Comparison of ENCODE assay signal across 9 cellular contexts in genomic region chr16:85334718-85335583, GRCh38.
A peak's percentile ranks its signal among the peaks of the same experiment; 100 is the strongest.
DNase-seq lines count a peak whose midpoint lies in the region; ATAC-seq and TF ChIP-seq lines count a peak whose summit lies in the region.
"Had no signal": no experiment of that assay in that cellular context is flagged by ENCODE, and none has a peak within 500 bp of the region (broad histone marks: within the 10 kb centered on the region; RNA-seq: fewer than 3 reads in every experiment).

No MANE protein-coding gene starts in this region.

- intact Hi-C loops in activated CD8-positive, alpha-beta T cell treated with anti-CD3 and anti-CD28 coated beads for 36 hours (cut with micrococcal nuclease), result no loop called here

- no peak for DNase-seq in activated CD4-positive, CD25-positive, alpha-beta regulatory T cell treated with anti-CD3 and anti-CD28 coated beads, Interleukin-2, amount 50 U/mL, for 72 hours
- peak; percentile 46 for DNase-seq in activated CD8-positive, alpha-beta T cell treated with anti-CD3 and anti-CD28 coated beads for 36 hours
- DNase-seq in iPS-NIHi7 (ENCODE audit: extremely low spot score) (peak; percentile 65), NCI-H1436 treated with DMSO at 0.1 percent for 48 hours (lab: John Stamatoyannopoulos, UW) (no peak)
- peak; percentile 12 for DNase-seq in stimulated activated CD4-positive, alpha-beta T cell treated with anti-CD3 and anti-CD28 coated beads, Interleukin-4, amount 100 ng/mL, for 24 hours
- DNase-seq: WERI-Rb-1 had no signal

- H3K9me3 Mint-ChIP-seq in activated CD8-positive, alpha-beta T cell treated with anti-CD3 and anti-CD28 coated beads for 36 hours, result no peaks in the 10 kb centered on the region

- TF ChIP-seq CTCF in activated CD8-positive, alpha-beta T cell treated with anti-CD3 and anti-CD28 coated beads for 36 hours (IDR thresholded peaks at IDR 0.05), result no peak

- H3K4me3 Mint-ChIP-seq in activated CD8-positive, alpha-beta T cell treated with anti-CD3 and anti-CD28 coated beads for 36 hours, result peak overlapping the region; percentile 47

- peak overlapping the region; percentile 46 for H3K27ac Mint-ChIP-seq in activated CD8-positive, alpha-beta T cell treated with anti-CD3 and anti-CD28 coated beads for 36 hours

- no peaks in the 10 kb centered on the region for H3K36me3 Mint-ChIP-seq in activated CD8-positive, alpha-beta T cell treated with anti-CD3 and anti-CD28 coated beads for 36 hours (ENCODE audit: low read depth)

- ATAC-seq in activated CD4-positive, CD25-positive, alpha-beta regulatory T cell treated with anti-CD3 and anti-CD28 coated beads, Interleukin-2, amount 50 U/mL, for 24 hours, result peak; percentile 52 to 53
- ATAC-seq in activated CD8-positive, alpha-beta T cell treated with anti-CD3 and anti-CD28 coated beads for 36 hours, result peak; percentile 60
- no peak for ATAC-seq in GM21528 (IDR thresholded peaks at IDR 0.05; ENCODE audit: low FRiP score, unreplicated experiment)
- no peak for ATAC-seq in HG02678 (IDR thresholded peaks at IDR 0.05; ENCODE audit: unreplicated experiment)

- peaks cover 18% of the 10 kb centered on the region for H3K4me1 Mint-ChIP-seq in activated CD8-positive, alpha-beta T cell treated with anti-CD3 and anti-CD28 coated beads for 36 hours (ENCODE audit: low read depth)

- CTCF ChIA-PET in activated CD8-positive, alpha-beta T cell treated with anti-CD3 and anti-CD28 coated beads for 36 hours (lab: Charles Lee), result interaction anchor here (0.8 to 2.7 kb wide), 7 partner anchors 12 to 281 kb away, joined by 3 to 11 read pairs (median 3); no protein-coding TSS in a partner anchor

- H3K27me3 Mint-ChIP-seq in activated CD8-positive, alpha-beta T cell treated with anti-CD3 and anti-CD28 coated beads for 36 hours, result no peaks in the 10 kb centered on the region

- POLR2A ChIA-PET in activated CD8-positive, alpha-beta T cell treated with anti-CD3 and anti-CD28 coated beads for 36 hours (lab: Charles Lee), result interaction anchor here (0.7 to 1.2 kb wide), 2 partner anchors 16 to 27 kb away, joined by 3 to 5 read pairs; no protein-coding TSS in a partner anchor

Comparison
In these comparisons a context has a peak if more than half of its experiments do, and no peak if none do; other contexts are left out.
1. ATAC-seq: peak in activated CD4-positive, CD25-positive, alpha-beta regulatory T cell treated with anti-CD3 and anti-CD28 coated beads, Interleukin-2, amount 50 U/mL, for 24 hours (2 of 2) and activated CD8-positive, alpha-beta T cell treated with anti-CD3 and anti-CD28 coated beads for 36 hours (single experiment); none in GM21528 (single experiment) and HG02678 (single experiment).
2. DNase-seq: peak in activated CD8-positive, alpha-beta T cell treated with anti-CD3 and anti-CD28 coated beads for 36 hours (single experiment), iPS-NIHi7 (single experiment) and stimulated activated CD4-positive, alpha-beta T cell treated with anti-CD3 and anti-CD28 coated beads, Interleukin-4, amount 100 ng/mL, for 24 hours (single experiment); none in activated CD4-positive, CD25-positive, alpha-beta regulatory T cell treated with anti-CD3 and anti-CD28 coated beads, Interleukin-2, amount 50 U/mL, for 72 hours (single experiment) and NCI-H1436 treated with DMSO at 0.1 percent for 48 hours (single experiment).